Comparison of ENCODE assay signal across 8 cellular contexts in genomic region chr9:33604249-33604648, GRCh38.
DNase-seq lines count a peak whose midpoint lies in the region; ATAC-seq, FAIRE-seq and TF ChIP-seq lines count a peak whose summit lies in the region.
"Not testable (repeated sequence)": the region's sequence is repeated elsewhere in the genome, so short reads cannot be mapped to it uniquely, and the experiment has no call there.

No MANE protein-coding gene starts in this region.

- in situ Hi-C loops in Panc1 (cut with HindIII; ENCODE audit: low pct_unique_long_range_greater_than_20kb, low sequenced_read_pairs); GM12878 (cut with MboI); HepG2 (cut with HindIII; ENCODE audit: extremely low pct_ligation_motif_present, low pct_unique_long_range_greater_than_20kb): not testable (repeated sequence)

- H2AFZ ChIP-seq in MM.1S (ENCODE audit: low read length); GM12878 (ENCODE audit: control insufficient read depth, low read depth, low read length); HepG2 (ENCODE audit: low read length): not testable (repeated sequence)

- not testable (repeated sequence) for H3K79me2 ChIP-seq in MM.1S (ENCODE audit: low read length); GM12878 (ENCODE audit: control insufficient read depth, insufficient read depth, low read length); HepG2 (ENCODE audit: insufficient read depth, low read length)

- DNase-seq in Calu3; MM.1S; Panc1 (ENCODE audit: low read depth, low spot score); GM12878 (ENCODE audit: low read depth, low spot score); fibroblast of pulmonary artery (ENCODE audit: low read depth); HepG2 (ENCODE audit: low spot score): not testable (repeated sequence)
- DNase-seq in GM20000 (ENCODE audit: low spot score) (peak; percentile 39), thyroid gland (peak; percentile 15 to 29)

- not testable (repeated sequence) for H3K27me3 Mint-ChIP-seq in Calu3 (ENCODE audit: unreplicated experiment)

- peak; percentile 13 for TF ChIP-seq CTCF in Calu3 (IDR thresholded peaks at IDR 0.05; ENCODE audit: unreplicated experiment)
- not testable (repeated sequence) for TF ChIP-seq CTCF in GM20000 (IDR thresholded peaks at IDR 0.05; ENCODE audit: extremely low read depth, missing control alignments)
- TF ChIP-seq CTCF in MM.1S (IDR thresholded peaks at IDR 0.05; ENCODE audit: low read length) = 0 out of 2 replicates have a peak, but pooled peaks have one; percentile 13
- peak; percentile 46 for TF ChIP-seq CTCF in Panc1 (IDR thresholded peaks at IDR 0.05)
- TF ChIP-seq CTCF in GM12878 (IDR thresholded peaks at IDR 0.05 in 2 of 3, conservative IDR thresholded peaks at IDR 0.05 in 1 of 3; ENCODE audit: control insufficient read depth in 2 of 3, extremely low read depth in 1 of 3, insufficient read depth in 1 of 3, low read depth in 3 of 3, low read length in 3 of 3) = peak; percentile 5 to 17 (median 12); a peak in 2 of 6 replicates
- TF ChIP-seq CTCF in fibroblast of pulmonary artery (IDR thresholded peaks at IDR 0.05; ENCODE audit: low read length, missing control alignments) = peak; percentile 40
- TF ChIP-seq CTCF in HepG2 (CRISPR knock-in tag; IDR thresholded peaks at IDR 0.05) = peak; percentile 18; the same call in 1 of the 2 replicates
- TF ChIP-seq CTCF in thyroid gland (IDR thresholded peaks at IDR 0.05) = peak in 3 of 6 experiments; percentile 30 to 44 (median 35)

- H3K4me3 ChIP-seq in MM.1S (ENCODE audit: low read length); Panc1 (ENCODE audit: low read depth in 2 of 2, low read length in 2 of 2); GM12878; fibroblast of pulmonary artery (replicated peaks; ENCODE audit: low read depth, low read length); HepG2 (replicated peaks in 1 of 3; ENCODE audit: insufficient read depth in 1 of 3, low read depth in 2 of 3, low read length in 3 of 3); thyroid gland (replicated peaks in 1 of 3): not testable (repeated sequence)

- H3K27ac ChIP-seq in MM.1S (ENCODE audit: low read length); Panc1 (ENCODE audit: low read length); GM12878 (ENCODE audit: control insufficient read depth, insufficient read depth); HepG2 (ENCODE audit: extremely low read length, insufficient read depth, low read length); thyroid gland: not testable (repeated sequence)

- H3K9ac ChIP-seq in MM.1S (ENCODE audit: low read length); GM12878 (ENCODE audit: control insufficient read depth, insufficient read depth, low read length); HepG2 (ENCODE audit: insufficient read depth, low read depth, low read length): not testable (repeated sequence)

- H3K4me1 Mint-ChIP-seq in Calu3 (ENCODE audit: low read depth, unreplicated experiment) = not testable (repeated sequence)

- not testable (repeated sequence) for TF ChIP-seq RAD21 in GM12878 (IDR thresholded peaks at IDR 0.05; ENCODE audit: insufficient read depth, low read depth, low read length); HepG2 (CRISPR knock-in tag; IDR thresholded peaks at IDR 0.05)

- not testable (repeated sequence) for H3K4me1 ChIP-seq in MM.1S (ENCODE audit: low read length); Panc1 (ENCODE audit: control insufficient read depth, insufficient read depth, low read length); GM12878 (ENCODE audit: control insufficient read depth, insufficient read depth, low read length); HepG2 (ENCODE audit: insufficient read depth, low read length); thyroid gland

- H3K36me3 Mint-ChIP-seq in Calu3 (ENCODE audit: insufficient read depth, unreplicated experiment) = peaks cover 11% of the 10 kb centered on the region

- peak; percentile 76 for ATAC-seq in Panc1
- ATAC-seq in GM12878 = peak; percentile 16; the same call in 1 of the 3 replicates
- peak; percentile 72 for ATAC-seq in HepG2

- intact Hi-C loops in Calu3 (cut with micrococcal nuclease; ENCODE audit: unreplicated experiment); Panc1 (cut with micrococcal nuclease; ENCODE audit: unreplicated experiment); GM12878 (cut with micrococcal nuclease; ENCODE audit: unreplicated experiment); thyroid gland (cut with DNase I): not testable (repeated sequence)
- intact Hi-C loops in HepG2 (cut with micrococcal nuclease; ENCODE audit: unreplicated experiment) = loop anchor here (2.0 kb wide), 1 partner anchor 81 kb away; no protein-coding TSS in a partner anchor

- not testable (repeated sequence) for H3K9me2 ChIP-seq in MM.1S (replicated peaks; ENCODE audit: insufficient read depth, low read length)

- CTCF ChIA-PET in Calu3 (lab: Charles Lee); Panc1 (lab: Charles Lee); HepG2 (lab: Yijun Ruan, JAX; ENCODE audit: low intra/inter-chr PET ratio, low total read pairs): not testable (repeated sequence)
- CTCF ChIA-PET in GM12878 (lab: Yijun Ruan, JAX) = interaction anchor here (0.7 kb wide), 1 partner anchor 20 kb away, joined by 3 read pairs; no protein-coding TSS in a partner anchor

- SMC1A ChIA-PET in GM12878 (lab: Charles Lee; ENCODE audit: uncharacterized antibody, unreplicated experiment) = interaction anchor here (1.0 kb wide), 1 partner anchor 81 kb away, joined by 3 read pairs; no protein-coding TSS in a partner anchor

- not testable (repeated sequence) for TF ChIP-seq POLR2A in GM12878 (IDR thresholded peaks at IDR 0.05; ENCODE audit: low read depth, low read length); HepG2 (IDR thresholded peaks at IDR 0.05; ENCODE audit: insufficient read depth in 1 of 2, low read depth in 2 of 2, low read length in 2 of 2); thyroid gland (IDR thresholded peaks at IDR 0.05)

- POLR2A ChIA-PET in Panc1 (lab: Charles Lee); GM12878 (lab: Charles Lee); HepG2 (lab: Yijun Ruan, JAX): not testable (repeated sequence)

- not testable (repeated sequence) for TF ChIP-seq EP300 in GM12878 (IDR thresholded peaks at IDR 0.05; ENCODE audit: borderline replicate concordance in 1 of 2, control insufficient read depth in 1 of 2, low read depth in 2 of 2, low read length in 2 of 2); HepG2 (IDR thresholded peaks at IDR 0.05; ENCODE audit: low read depth in 2 of 2, low read length in 2 of 2); HepG2 (CRISPR knock-in tag; IDR thresholded peaks at IDR 0.05; ENCODE audit: borderline replicate concordance)

- H3K27me3 ChIP-seq in MM.1S (replicated peaks; ENCODE audit: insufficient read depth, low read length); Panc1 (ENCODE audit: control insufficient read depth, insufficient read depth, low read length); GM12878 (replicated peaks in 1 of 2; ENCODE audit: control insufficient read depth in 2 of 2, insufficient read depth in 2 of 2, low read length in 1 of 2); HepG2 (ENCODE audit: control insufficient read depth in 1 of 2, insufficient read depth in 2 of 2, low read length in 2 of 2); thyroid gland: not testable (repeated sequence)

- not testable (repeated sequence) for BruUV-seq in Calu3 (replicated peaks; lab: Mats Ljungman, UMichigan); Panc1 (replicated peaks; lab: Mats Ljungman, UMichigan); GM12878 (replicated peaks; lab: Mats Ljungman, UMichigan); HepG2 (replicated peaks; lab: Mats Ljungman, UMichigan)

- H3K9me3 Mint-ChIP-seq in Calu3 (ENCODE audit: low read depth, unreplicated experiment) = not testable (repeated sequence)

- not testable (repeated sequence) for FAIRE-seq in GM12878 (lab: Jason Lieb, UNC)
- FAIRE-seq in HepG2 (lab: Jason Lieb, UNC) = peak; percentile 23

- H3K9me3 ChIP-seq in MM.1S (replicated peaks; ENCODE audit: insufficient read depth, low read length); Panc1 (ENCODE audit: control insufficient read depth, insufficient read depth, low read depth, low read length); GM12878 (replicated peaks; ENCODE audit: control insufficient read depth, insufficient read depth, low read length); HepG2 (ENCODE audit: low read length); thyroid gland: not testable (repeated sequence)

- not testable (repeated sequence) for H4K20me1 ChIP-seq in MM.1S (ENCODE audit: insufficient read depth, low read length); GM12878 (ENCODE audit: control insufficient read depth, insufficient read depth); HepG2 (ENCODE audit: insufficient read depth, low read length)

- H3F3A ChIP-seq in MM.1S (ENCODE audit: insufficient read depth, low read length) = not testable (repeated sequence)

- H3K4me2 ChIP-seq in MM.1S (ENCODE audit: low read depth, low read length); GM12878 (ENCODE audit: control insufficient read depth, insufficient read depth); HepG2 (ENCODE audit: low read depth, low read length): not testable (repeated sequence)

- RAD21 ChIA-PET in GM12878 (lab: Charles Lee; ENCODE audit: unreplicated experiment) = not testable (repeated sequence)

- not testable (repeated sequence) for H3K4me3 Mint-ChIP-seq in Calu3 (ENCODE audit: low read depth, unreplicated experiment)

- WGBS in GM12878 (ENCODE audit: insufficient coverage, insufficient replicate concordance, low lambda C conversion rate, missing lambda C conversion rate) = 0% methylated on average over 3 of the region's 3 CpGs
- 0% methylated on average over 3 of the region's 3 CpGs for WGBS in HepG2 (ENCODE audit: low lambda C conversion rate)
- 27 to 37% methylated on average over 3 of the region's 3 CpGs for WGBS in thyroid gland, 2 donors

- not testable (repeated sequence) for H3K36me3 ChIP-seq in MM.1S (replicated peaks; ENCODE audit: insufficient read depth, low read length); Panc1 (ENCODE audit: control insufficient read depth, insufficient read depth, low read length); GM12878 (ENCODE audit: control insufficient read depth in 2 of 2, insufficient read depth in 2 of 2, low read length in 1 of 2); HepG2 (replicated peaks in 1 of 2; ENCODE audit: control insufficient read depth in 1 of 2, insufficient read depth in 2 of 2, low read length in 2 of 2); thyroid gland

- H3K27ac Mint-ChIP-seq in Calu3 (ENCODE audit: unreplicated experiment) = not testable (repeated sequence)

Comparison
In these comparisons a context has a peak if more than half of its experiments do, and no peak if none do; other contexts are left out.
1. ATAC-seq: peak in every context shown above with its lines; median percentile 76 in Panc1; 72 in HepG2; 16 in GM12878.